29 cellular contexts compared by ENCODE assay signal in genomic region chr10:21159669-21160068, GRCh38.
DNase-seq lines count a peak whose midpoint lies in the region; TF ChIP-seq lines count a peak whose summit lies in the region.
"Had no signal": no experiment of that assay in that cellular context is flagged by ENCODE, and none has a peak within 500 bp of the region (broad histone marks: within the 10 kb centered on the region; RNA-seq: fewer than 3 reads in every experiment).

No MANE protein-coding gene starts in this region.

- H3K79me2 ChIP-seq in PC-9 (ENCODE audit: low read depth), result no peaks in the 10 kb centered on the region

- H3K4me3 ChIP-seq in thyroid gland (replicated peaks in 1 of 3) (no peak overlapping the region), PC-9 (no peak overlapping the region)
- H3K4me3 ChIP-seq: esophagus squamous epithelium, GM12878, heart right ventricle, lung, Peyer's patch, psoas muscle, sigmoid colon, stomach had no signal

- CTCF ChIA-PET in PC-9 (lab: Charles Lee), result no interaction called here

- intact Hi-C loops in thyroid gland (cut with DNase I) (no loop called here), PC-9 (cut with micrococcal nuclease; ENCODE audit: unreplicated experiment) (no loop called here)

- DNase-seq in NCI-H345 (lab: John Stamatoyannopoulos, UW) (peak; percentile 48), NCI-H345 treated with DMSO at 0.1 percent for 48 hours (lab: John Stamatoyannopoulos, UW; ENCODE audit: unreplicated experiment) (no peak), NCI-H146 treated with DMSO at 0.1 percent for 48 hours (lab: John Stamatoyannopoulos, UW; ENCODE audit: unreplicated experiment) (peak; percentile 68), cerebellum (ENCODE audit: low spot score) (peak; percentile 30), thyroid gland (no peak), putamen (ENCODE audit: low spot score) (no peak), PC-9 (no peak)
- DNase-seq in stimulated activated CD4-positive, alpha-beta T cell treated with anti-CD3 and anti-CD28 coated beads, Interleukin-4, amount 100 ng/mL, for 4 hours, result no peak
- DNase-seq: activated CD4-positive, alpha-beta T cell treated with anti-CD3 and anti-CD28 coated beads, Interleukin-2, amount 50 U/mL, for 48 hours; activated CD4-positive, CD25-positive, alpha-beta regulatory T cell treated with anti-CD3 and anti-CD28 coated beads, Interleukin-2, amount 50 U/mL, for 72 hours; activated naive CD4-positive, alpha-beta T cell treated with Interleukin-2 at 50 U/mL for 16 hours; CD8-positive, alpha-beta memory T cell; dorsolateral prefrontal cortex; esophagus squamous epithelium; HCEC 1CT; heart right ventricle; kidney; natural killer cell; NCI-H2081 treated with DMSO at 0.1 percent for 48 hours; NCI-H524 treated with DMSO at 0.1 percent for 48 hours; Peyer's patch; psoas muscle; sigmoid colon; stimulated activated CD4-positive, alpha-beta T cell treated with anti-CD3 and anti-CD28 coated beads, Interleukin-12 subunit alpha, Interleukin-12 subunit beta, amount 100 ng/mL, for 4 hours; stimulated activated CD4-positive, alpha-beta T cell treated with anti-CD3 and anti-CD28 coated beads, Interleukin-2, amount 100 ng/mL, for 48 hours; stomach; T-helper 17 cell had no signal

- H3K36me3 ChIP-seq in thyroid gland (no peaks in the 10 kb centered on the region), PC-9 (ENCODE audit: low read depth) (no peaks in the 10 kb centered on the region)
- H3K36me3 ChIP-seq: heart right ventricle, Peyer's patch, sigmoid colon, stomach had no signal

- no peaks in the 10 kb centered on the region for H4K20me1 ChIP-seq in PC-9 (ENCODE audit: insufficient read depth)

- no peak overlapping the region for H2AFZ ChIP-seq in PC-9

- H3K4me1 ChIP-seq in thyroid gland (peaks cover 25 to 69% of the 10 kb centered on the region in 2 donors), PC-9 (replicated peaks; ENCODE audit: insufficient read depth) (0 out of 2 replicates have a peak, but pooled peaks cover 7% of the 10 kb centered on the region)
- H3K4me1 ChIP-seq: Peyer's patch, psoas muscle, sigmoid colon, stomach had no signal

- POLR2A ChIA-PET in PC-9 (lab: Charles Lee; ENCODE audit: unreplicated experiment), result no interaction called here

- H3K27ac ChIP-seq in thyroid gland (peak overlapping the region; percentile 43 to 85 (median 84)), PC-9 (no peak overlapping the region)
- H3K27ac ChIP-seq: esophagus squamous epithelium, heart right ventricle, Peyer's patch, psoas muscle, sigmoid colon, stomach had no signal

- no peak for TF ChIP-seq POLR2A in thyroid gland (IDR thresholded peaks at IDR 0.05)

- H3K9me2 ChIP-seq in PC-9 (ENCODE audit: insufficient read depth), result no peaks in the 10 kb centered on the region

- TF ChIP-seq CTCF in thyroid gland (IDR thresholded peaks at IDR 0.05) (no peak), PC-9 (conservative IDR thresholded peaks at IDR 0.05) (no peak)

- H3K27me3 ChIP-seq in thyroid gland (no peaks in the 10 kb centered on the region), PC-9 (ENCODE audit: insufficient read depth, low read depth) (no peaks in the 10 kb centered on the region)
- H3K27me3 ChIP-seq: dorsolateral prefrontal cortex, esophagus squamous epithelium, heart right ventricle, Peyer's patch, sigmoid colon, stomach had no signal

- 75 to 77% methylated on average over 4 of the region's 4 CpGs for WGBS in thyroid gland, 2 donors

- no peaks in the 10 kb centered on the region for H3F3A ChIP-seq in PC-9 (ENCODE audit: insufficient read depth, low read depth)

- H3K9me3 ChIP-seq in thyroid gland (no peaks in the 10 kb centered on the region), PC-9 (ENCODE audit: insufficient read depth, low read depth) (peaks cover 7% of the 10 kb centered on the region; the same call in 1 of the 2 replicates)
- H3K9me3 ChIP-seq: esophagus squamous epithelium, heart right ventricle, Peyer's patch, psoas muscle, sigmoid colon, stomach had no signal

- BruUV-seq in PC-9 (replicated peaks; lab: Mats Ljungman, UMichigan), result no TSS peak

- no peak overlapping the region for H3K4me2 ChIP-seq in PC-9

Comparison
In these comparisons a context has a peak if more than half of its experiments do, and no peak if none do; other contexts are left out.
1. DNase-seq: peak in NCI-H345 (single experiment), NCI-H146 treated with DMSO at 0.1 percent for 48 hours (single experiment) and cerebellum (single experiment); none in NCI-H345 treated with DMSO at 0.1 percent for 48 hours (single experiment), thyroid gland (0 of 2), putamen (single experiment), PC-9 (0 of 2) and stimulated activated CD4-positive, alpha-beta T cell treated with anti-CD3 and anti-CD28 coated beads, Interleukin-4, amount 100 ng/mL, for 4 hours (0 of 2).